Comparison of ENCODE assay signal across 8 cellular contexts in genomic region chr2:118186110-118186857, GRCh38.
DNase-seq lines count a peak whose midpoint lies in the region; ATAC-seq and TF ChIP-seq lines count a peak whose summit lies in the region.

No MANE protein-coding gene starts in this region.

- CTCF ChIA-PET in activated CD8-positive, alpha-beta T cell treated with anti-CD3 and anti-CD28 coated beads for 36 hours (lab: Charles Lee), result interaction anchor here (0.9 to 3.6 kb wide), 4 partner anchors 9 to 669 kb away, joined by 3 to 15 read pairs (median 3); partner anchors contain the start of gene DDX18

- H3K9me3 Mint-ChIP-seq in CD14-positive monocyte, result peaks cover 0 to 2% (median 0%) of the 10 kb centered on the region in 7 donors
- H3K9me3 Mint-ChIP-seq in activated CD8-positive, alpha-beta T cell treated with anti-CD3 and anti-CD28 coated beads for 36 hours, result no peaks in the 10 kb centered on the region
- H3K9me3 Mint-ChIP-seq in memory B cell, result no peaks in the 10 kb centered on the region

- H3K4me1 Mint-ChIP-seq in CD14-positive monocyte (peaks cover 22% of the 10 kb centered on the region), memory B cell (peaks cover 15% of the 10 kb centered on the region)
- H3K4me1 Mint-ChIP-seq in activated CD8-positive, alpha-beta T cell treated with anti-CD3 and anti-CD28 coated beads for 36 hours (ENCODE audit: low read depth), result peaks cover 14% of the 10 kb centered on the region

- H3K27me3 Mint-ChIP-seq in CD14-positive monocyte (ENCODE audit: low read depth in 3 of 3), result peaks cover 0 to 3% (median 2%) of the 10 kb centered on the region in 3 donors
- H3K27me3 Mint-ChIP-seq in activated CD8-positive, alpha-beta T cell treated with anti-CD3 and anti-CD28 coated beads for 36 hours, result no peaks in the 10 kb centered on the region
- peaks cover under 1% of the 10 kb centered on the region for H3K27me3 Mint-ChIP-seq in memory B cell

- H3K36me3 Mint-ChIP-seq in CD14-positive monocyte (no peaks in the 10 kb centered on the region), memory B cell (no peaks in the 10 kb centered on the region)
- peaks cover 4% of the 10 kb centered on the region for H3K36me3 Mint-ChIP-seq in activated CD8-positive, alpha-beta T cell treated with anti-CD3 and anti-CD28 coated beads for 36 hours (ENCODE audit: low read depth)

- peak overlapping the region; percentile 56 to 90 (median 80) for H3K27ac Mint-ChIP-seq in CD14-positive monocyte
- peak overlapping the region; percentile 97 for H3K27ac Mint-ChIP-seq in activated CD8-positive, alpha-beta T cell treated with anti-CD3 and anti-CD28 coated beads for 36 hours
- peak overlapping the region; percentile 92 for H3K27ac Mint-ChIP-seq in memory B cell

- POLR2A ChIA-PET in activated CD8-positive, alpha-beta T cell treated with anti-CD3 and anti-CD28 coated beads for 36 hours (lab: Charles Lee), result interaction anchor here (0.6 to 1.6 kb wide), 6 partner anchors 17 to 372 kb away, joined by 3 to 5 read pairs (median 3); partner anchors contain the start of genes DDX18 and INSIG2

- DNase-seq in CD14-positive monocyte (ENCODE audit: low spot score), result peak; percentile 68
- peak; percentile 84 for DNase-seq in NCI-H69 (lab: John Stamatoyannopoulos, UW)
- peak; percentile 91 for DNase-seq in activated CD8-positive, alpha-beta T cell treated with anti-CD3 and anti-CD28 coated beads for 36 hours
- DNase-seq in effector CD4-positive, alpha-beta T cell, result peak; percentile 80
- DNase-seq in memory B cell (ENCODE audit: low spot score in 2 of 2), result peak; percentile 70
- peak; percentile 72 for DNase-seq in stimulated activated CD8-positive, alpha-beta memory T cell treated with anti-CD3 and anti-CD28 coated beads, Interleukin-12 subunit alpha, Interleukin-12 subunit beta, amount 100 ng/mL, for 1 hour (ENCODE audit: low read depth)

- H3K4me3 Mint-ChIP-seq in CD14-positive monocyte (peak overlapping the region; percentile 97 to 99), memory B cell (peak overlapping the region; percentile 98)
- H3K4me3 Mint-ChIP-seq in activated CD8-positive, alpha-beta T cell treated with anti-CD3 and anti-CD28 coated beads for 36 hours, result peak overlapping the region; percentile 89

- ATAC-seq in GM19324 (IDR thresholded peaks at IDR 0.05; ENCODE audit: low FRiP score, unreplicated experiment) (peak; percentile 94), HG03460 (IDR thresholded peaks at IDR 0.05; ENCODE audit: unreplicated experiment) (peak; percentile 91), memory B cell (ENCODE audit: low read depth) (peak; percentile 91)
- ATAC-seq in activated CD8-positive, alpha-beta T cell treated with anti-CD3 and anti-CD28 coated beads for 36 hours, result peak; percentile 88

- TF ChIP-seq CTCF in CD14-positive monocyte (IDR thresholded peaks at IDR 0.05), result no peak
- no peak for TF ChIP-seq CTCF in activated CD8-positive, alpha-beta T cell treated with anti-CD3 and anti-CD28 coated beads for 36 hours (IDR thresholded peaks at IDR 0.05)

- intact Hi-C loops in CD14-positive monocyte (cut with micrococcal nuclease), result no loop called here
- intact Hi-C loops in activated CD8-positive, alpha-beta T cell treated with anti-CD3 and anti-CD28 coated beads for 36 hours (cut with micrococcal nuclease), result loop anchor here (10.0 kb wide), 1 partner anchor 141 kb away; no protein-coding TSS in a partner anchor

Comparison
In these comparisons a context has a peak if more than half of its experiments do, and no peak if none do; other contexts are left out.
1. Peak in every context shown above with its lines: DNase-seq and ATAC-seq.